In the genomic region with DNA sequence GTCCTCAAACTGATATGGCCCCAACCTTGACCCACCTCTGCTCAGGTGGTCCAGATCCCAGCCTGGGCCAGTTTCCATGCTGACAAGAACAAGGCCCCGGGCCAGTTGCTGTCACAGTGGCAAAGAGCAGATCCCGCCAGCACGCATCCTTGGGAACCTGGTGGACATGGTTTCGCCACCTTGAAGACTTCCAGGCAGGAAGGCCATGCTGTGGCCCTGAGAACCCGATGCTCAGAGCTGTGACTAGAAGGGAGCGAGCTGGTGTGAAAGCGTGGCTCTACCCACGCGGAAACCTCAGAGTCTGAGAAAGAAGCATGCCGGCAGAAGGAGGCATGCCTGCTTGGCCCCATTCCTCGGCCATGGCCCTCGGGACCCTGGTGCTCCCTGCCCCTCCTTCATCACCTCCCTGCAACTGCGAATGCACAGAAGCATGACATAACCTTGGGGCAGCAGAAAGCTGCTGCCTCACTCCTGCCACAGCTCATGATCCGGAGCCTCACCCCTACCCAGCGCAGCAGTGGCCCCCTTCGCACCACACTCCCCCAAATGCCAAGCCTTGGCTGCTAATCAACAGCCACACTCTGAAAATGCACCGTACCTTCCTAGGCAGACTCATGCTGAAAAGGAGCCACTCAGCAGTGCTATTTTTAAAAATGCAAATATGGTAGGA, we compare ENCODE assay signal across 18 cellular contexts. TPM values are rescaled to one million over a fixed set of nuclear protein-coding genes. Genes with fewer than 3 reads are reported as not detected.
DNase-seq lines count a peak whose midpoint lies in the region; ATAC-seq and TF ChIP-seq lines count a peak whose summit lies in the region.
"Had no signal": no experiment of that assay in that cellular context is flagged by ENCODE, and none has a peak within 500 bp of the region (broad histone marks: within the 10 kb centered on the region; RNA-seq: fewer than 3 reads in every experiment).

No MANE protein-coding gene starts in this region.

- H3K36me3 ChIP-seq in BLaER1 (peaks cover 53% of the 10 kb centered on the region), KMS-11 (ENCODE audit: insufficient read depth) (no peaks in the 10 kb centered on the region), mammary epithelial cell (ENCODE audit: insufficient read depth, low read length) (no peaks in the 10 kb centered on the region)

- in situ Hi-C loops in mammary epithelial cell (cut with MboI; ENCODE audit: low sequenced_read_pairs in 2 of 2): no loop called here

- WGBS in mammary epithelial cell (ENCODE audit: low coverage, missing lambda C conversion rate): 85% methylated on average over 15 of the region's 17 CpGs

- dilution Hi-C loops in mammary epithelial cell (cut with HindIII; ENCODE audit: low sequenced_read_pairs): no loop called here

- H3K4me1 ChIP-seq in BLaER1 (peaks cover 69% of the 10 kb centered on the region), KMS-11 (ENCODE audit: low read depth, poor library complexity, severe bottlenecking) (peaks cover 27% of the 10 kb centered on the region), mammary epithelial cell (ENCODE audit: insufficient read depth, low read length) (no peaks in the 10 kb centered on the region)

- H3K9me3 Mint-ChIP-seq in progenitor cell of endocrine pancreas (ENCODE audit: low read depth): no peaks in the 10 kb centered on the region
- H3K9me3 Mint-ChIP-seq: activated CD4-positive, alpha-beta T cell treated with anti-CD3 and anti-CD28 coated beads, Interleukin-2, amount 10 ng/mL, durations not matched to agents 7 days and 5 days; activated T-helper 2 cell treated with anti-CD3 and anti-CD28 coated beads, Interferon-gamma antibody, Interleukin-2, Interleukin-4, amounts not matched to agents 10 μg/mL and 5 μg/mL and 100 μg/mL, durations not matched to agents 14 hours and 24 hours and 36 hours had no signal

- H3K4me3 Mint-ChIP-seq in progenitor cell of endocrine pancreas (ENCODE audit: low read depth): no peak overlapping the region
- H3K4me3 Mint-ChIP-seq: activated CD4-positive, alpha-beta T cell treated with anti-CD3 and anti-CD28 coated beads, Interleukin-2, amount 10 ng/mL, durations not matched to agents 7 days and 5 days had no signal

- H3K4me2 ChIP-seq in BLaER1: peak overlapping the region; percentile 81
- H3K4me2 ChIP-seq in KMS-11: peak overlapping the region; percentile 53
- H3K4me2 ChIP-seq in mammary epithelial cell (ENCODE audit: insufficient read depth, low read depth, low read length): no peak overlapping the region

- BruUV-seq in mammary epithelial cell (replicated peaks; lab: Mats Ljungman, UMichigan): no TSS peak

- CTCF ChIA-PET in mammary epithelial cell (lab: Charles Lee; ENCODE audit: low non-redundant PET): no interaction called here

- no peak for ATAC-seq in HG03108 (IDR thresholded peaks at IDR 0.05; ENCODE audit: unreplicated experiment)

- TF ChIP-seq CTCF in KMS-11 (conservative IDR thresholded peaks at IDR 0.05; ENCODE audit: low read depth, low read length) (no peak), progenitor cell of endocrine pancreas (IDR thresholded peaks at IDR 0.05; ENCODE audit: unreplicated experiment) (no peak), mammary epithelial cell (conservative IDR thresholded peaks at IDR 0.05 in 1 of 2, IDR thresholded peaks at IDR 0.05 in 1 of 2; ENCODE audit: extremely low read depth in 1 of 2, insufficient read depth in 1 of 2, low read depth in 1 of 2, low read length in 2 of 2) (no peak)

- H4K20me1 ChIP-seq in BLaER1 (peaks cover 84% of the 10 kb centered on the region), KMS-11 (ENCODE audit: insufficient read depth) (no peaks in the 10 kb centered on the region), mammary epithelial cell (ENCODE audit: insufficient read depth, low read length) (no peaks in the 10 kb centered on the region)

- DNase-seq in caudate nucleus (lab: John Stamatoyannopoulos, UW) (peak in 1 of 61 donors; percentile 9), middle frontal gyrus (ENCODE audit: extremely low spot score, low spot score) (peak; percentile 49), progenitor cell of endocrine pancreas (ENCODE audit: low spot score, unreplicated experiment) (no peak), mammary epithelial cell (no peak)
- no peak for DNase-seq in stimulated activated CD4-positive, alpha-beta T cell treated with anti-CD3 and anti-CD28 coated beads, Interleukin-15, amount 100 ng/mL, for 24 hours
- DNase-seq: activated CD4-positive, alpha-beta T cell treated with anti-CD3 and anti-CD28 coated beads, Interleukin-2, amount 10 ng/mL, durations not matched to agents 7 days and 5 days; effector memory CD4-positive, alpha-beta T cell; NCI-H1048 had no signal

- no peak overlapping the region for H3K4me3 ChIP-seq in BLaER1
- H3K4me3 ChIP-seq in KMS-11 (IDR thresholded peaks at IDR 0.05; ENCODE audit: insufficient read depth, low read depth, low read length): no peak overlapping the region
- no peak overlapping the region for H3K4me3 ChIP-seq in mammary epithelial cell (replicated peaks in 1 of 3; ENCODE audit: insufficient read depth in 1 of 3, low read depth in 2 of 3, low read length in 3 of 3)

- no peaks in the 10 kb centered on the region for H3K27me3 Mint-ChIP-seq in progenitor cell of endocrine pancreas
- H3K27me3 Mint-ChIP-seq: activated CD4-positive, alpha-beta T cell treated with anti-CD3 and anti-CD28 coated beads, Interleukin-2, amount 10 ng/mL, durations not matched to agents 7 days and 5 days had no signal

- H3K27ac ChIP-seq in BLaER1 (peak overlapping the region; percentile 65), KMS-11 (peak overlapping the region; percentile 23), caudate nucleus (ENCODE audit: low read depth, low read length) (peak overlapping the region; percentile 20), mammary epithelial cell (ENCODE audit: insufficient read depth, low read depth, low read length) (no peak overlapping the region)

- H3K79me2 ChIP-seq in KMS-11 (ENCODE audit: insufficient read depth, low read depth) (peaks cover 30% of the 10 kb centered on the region; the same call in 1 of the 2 replicates), mammary epithelial cell (ENCODE audit: insufficient read depth, low read length) (peaks cover 81% of the 10 kb centered on the region)

- H3K27ac Mint-ChIP-seq in progenitor cell of endocrine pancreas: no peak overlapping the region
- H3K27ac Mint-ChIP-seq: activated CD4-positive, alpha-beta T cell treated with anti-CD3 and anti-CD28 coated beads, Interleukin-2, amount 10 ng/mL, durations not matched to agents 7 days and 5 days; activated T-helper 2 cell treated with anti-CD3 and anti-CD28 coated beads, Interferon-gamma antibody, Interleukin-2, Interleukin-4, amounts not matched to agents 10 μg/mL and 5 μg/mL and 100 μg/mL, durations not matched to agents 14 hours and 24 hours and 36 hours had no signal

- no peak overlapping the region for H2AFZ ChIP-seq in KMS-11 (ENCODE audit: low read depth)
- H2AFZ ChIP-seq in mammary epithelial cell (ENCODE audit: low read depth, low read length): no peak overlapping the region

- H3K9me3 ChIP-seq in BLaER1 (no peaks in the 10 kb centered on the region), mammary epithelial cell (replicated peaks; ENCODE audit: insufficient read depth, low read length) (no peaks in the 10 kb centered on the region)

- no peaks in the 10 kb centered on the region for H3K4me1 Mint-ChIP-seq in progenitor cell of endocrine pancreas (ENCODE audit: low read depth)

- no peaks in the 10 kb centered on the region for H3K27me3 ChIP-seq in BLaER1
- no peaks in the 10 kb centered on the region for H3K27me3 ChIP-seq in KMS-11 (ENCODE audit: insufficient read depth, low read depth)
- no peaks in the 10 kb centered on the region for H3K27me3 ChIP-seq in mammary epithelial cell (ENCODE audit: insufficient read depth, low read length)

- H3K36me3 Mint-ChIP-seq in progenitor cell of endocrine pancreas (ENCODE audit: insufficient read depth): no peaks in the 10 kb centered on the region

- intact Hi-C loops in mammary epithelial cell (cut with micrococcal nuclease): no loop called here

- H3K9ac ChIP-seq in BLaER1: peak overlapping the region; percentile 42
- H3K9ac ChIP-seq in KMS-11: no peak overlapping the region
- H3K9ac ChIP-seq in mammary epithelial cell (ENCODE audit: insufficient read depth, low read length): no peak overlapping the region

RNA-seq across cellular contexts. Expression of a gene that starts 33.2 kb away (rescaled TPM):
- total RNA-seq in progenitor cell of endocrine pancreas: 43.4 and 44.6 TPM in 2 replicates
- total RNA-seq in mammary epithelial cell: 10 to 100 TPM; 20.8 to 21.3 TPM
- 14.9 TPM for polyA plus RNA-seq in mammary epithelial cell
- polyA minus RNA-seq in mammary epithelial cell: 102 TPM

RNA-seq across cellular contexts. Expression of a gene that starts 35.3 kb away (rescaled TPM):
- 12.8 and 13.9 TPM in 2 replicates for total RNA-seq in progenitor cell of endocrine pancreas
- 100 to 1,000 TPM; 150 to 240 TPM for total RNA-seq in mammary epithelial cell
- polyA plus RNA-seq in mammary epithelial cell: 121 TPM
- polyA minus RNA-seq in mammary epithelial cell: 50.6 TPM

RNA-seq across cellular contexts. Expression of a gene that starts 47.7 kb away (rescaled TPM):
- total RNA-seq in progenitor cell of endocrine pancreas (0.40 TPM in 1 of 2 replicates, not detected in the other), mammary epithelial cell (not detected)
- polyA plus RNA-seq in mammary epithelial cell: 0.16 TPM
- polyA minus RNA-seq in mammary epithelial cell: not detected
- total RNA-seq: activated CD4-positive, alpha-beta T cell treated with anti-CD3 and anti-CD28 coated beads, Interleukin-2, amount 10 ng/mL, durations not matched to agents 7 days and 5 days; HT-29; mucosa of gallbladder; NCI-H460; pulmonary artery endothelial cell; RPMI7951; ureter had no signal

Comparison
In these comparisons a context has a peak if more than half of its experiments do, and no peak if none do; other contexts are left out.
1. RNA of a gene that starts 35.3 kb away (total RNA-seq): 150 to 240 TPM in mammary epithelial cell; 12.8 to 13.9 TPM in progenitor cell of endocrine pancreas; every median in the first group is over 10 times any median in the second.